24 cellular contexts compared by ENCODE assay signal in the genomic region with DNA sequence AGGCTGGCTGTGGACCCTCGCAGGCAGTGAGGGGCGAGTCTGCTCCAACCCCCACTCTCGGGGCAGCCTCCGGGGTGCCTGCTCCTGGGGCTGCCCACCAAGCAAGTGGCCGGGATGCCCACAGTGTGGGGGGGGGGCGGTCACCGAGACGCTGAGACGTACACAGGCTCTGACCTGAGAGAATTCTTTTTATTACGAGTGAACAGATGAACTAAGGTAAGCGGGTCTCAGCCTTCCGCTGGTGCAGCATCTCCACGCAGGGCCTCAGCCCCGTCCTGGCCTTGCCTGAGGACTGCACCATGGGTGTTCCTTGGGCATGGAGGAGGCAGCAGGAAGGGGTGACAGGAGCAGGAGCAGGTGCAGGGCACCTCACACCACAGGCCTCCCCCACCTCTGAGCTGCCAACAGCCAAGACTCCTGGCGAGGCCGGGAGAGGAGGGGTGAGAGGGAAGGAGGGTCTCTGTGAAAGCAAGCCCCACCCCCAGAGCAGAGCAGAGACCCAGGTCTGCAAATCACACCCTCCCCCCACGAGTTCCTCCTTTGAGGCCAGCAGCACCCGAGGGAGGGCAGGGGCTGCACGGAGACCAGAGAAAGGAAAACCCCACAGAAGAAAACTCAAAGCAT.
"Had no signal": no experiment of that assay in that cellular context is flagged by ENCODE, and none has a peak within 500 bp of the region (broad histone marks: within the 10 kb centered on the region; RNA-seq: fewer than 3 reads in every experiment).

No MANE protein-coding gene starts in this region.

- FAIRE-seq: astrocyte, RCC 7860 had no signal

- H3K4me3 Mint-ChIP-seq: activated B cell treated with CpG ODN at 0.5 μM for 24 hours; activated CD4-positive, alpha-beta memory T cell treated with anti-CD3 and anti-CD28 coated beads for 36 hours; activated CD4-positive, alpha-beta T cell treated with anti-CD3 and anti-CD28 coated beads, Interleukin-2, amount 10 ng/mL, durations not matched to agents 24 days and 14 days; activated naive CD8-positive, alpha-beta T cell treated with anti-CD3 and anti-CD28 coated beads, Interleukin-2, amount 50 U/mL, for 24 hours; activated T-cell treated with anti-CD3 and anti-CD28 coated beads, Interleukin-2, amount 50 U/mL, for 4 hours; brain; T-helper 17 cell had no signal

- H3K4me3 ChIP-seq: cardiac muscle cell had no signal

- H3K27ac ChIP-seq: cardiac muscle cell had no signal

- ATAC-seq: activated naive CD4-positive, alpha-beta T cell treated with anti-CD3 and anti-CD28 coated beads, Interleukin-2, amount 50 U/mL, for 72 hours; activated naive CD8-positive, alpha-beta T cell treated with anti-CD3 and anti-CD28 coated beads, Interleukin-2, amount 50 U/mL, for 24 hours; activated T-cell treated with anti-CD3 and anti-CD28 coated beads, Interleukin-2, amount 50 U/mL, for 4 hours; T-helper 17 cell had no signal

- H3K27me3 Mint-ChIP-seq: activated B cell treated with CpG ODN at 0.5 μM for 24 hours; activated CD4-positive, alpha-beta memory T cell treated with anti-CD3 and anti-CD28 coated beads for 36 hours; activated CD4-positive, alpha-beta T cell treated with anti-CD3 and anti-CD28 coated beads, Interleukin-2, amount 10 ng/mL, durations not matched to agents 24 days and 14 days; activated naive CD8-positive, alpha-beta T cell treated with anti-CD3 and anti-CD28 coated beads, Interleukin-2, amount 50 U/mL, for 24 hours; brain; T-helper 17 cell had no signal

- H3K27ac Mint-ChIP-seq: activated B cell treated with CpG ODN at 0.5 μM for 24 hours; activated CD4-positive, alpha-beta memory T cell treated with anti-CD3 and anti-CD28 coated beads for 36 hours; activated CD4-positive, alpha-beta T cell treated with anti-CD3 and anti-CD28 coated beads, Interleukin-2, amount 10 ng/mL, durations not matched to agents 24 days and 14 days; activated naive CD4-positive, alpha-beta T cell treated with anti-CD3 and anti-CD28 coated beads, Interleukin-2, amount 50 U/mL, for 72 hours; activated naive CD8-positive, alpha-beta T cell treated with anti-CD3 and anti-CD28 coated beads, Interleukin-2, amount 50 U/mL, for 24 hours; T-helper 17 cell had no signal

- H3K27me3 ChIP-seq: cardiac muscle cell had no signal

- H3K4me1 Mint-ChIP-seq: activated B cell treated with CpG ODN at 0.5 μM for 24 hours; activated CD4-positive, alpha-beta T cell treated with anti-CD3 and anti-CD28 coated beads, Interleukin-2, amount 10 ng/mL, durations not matched to agents 24 days and 14 days; activated naive CD8-positive, alpha-beta T cell treated with anti-CD3 and anti-CD28 coated beads, Interleukin-2, amount 50 U/mL, for 24 hours had no signal

- H3K9me3 Mint-ChIP-seq: activated B cell treated with CpG ODN at 0.5 μM for 24 hours; activated CD4-positive, alpha-beta memory T cell treated with anti-CD3 and anti-CD28 coated beads for 36 hours; activated CD4-positive, alpha-beta T cell treated with anti-CD3 and anti-CD28 coated beads, Interleukin-2, amount 10 ng/mL, durations not matched to agents 24 days and 14 days; activated naive CD4-positive, alpha-beta T cell treated with anti-CD3 and anti-CD28 coated beads, Interleukin-2, amount 50 U/mL, for 72 hours; activated naive CD8-positive, alpha-beta T cell treated with anti-CD3 and anti-CD28 coated beads, Interleukin-2, amount 50 U/mL, for 24 hours; activated T-cell treated with anti-CD3 and anti-CD28 coated beads, Interleukin-2, amount 50 U/mL, for 4 hours; brain had no signal

- DNase-seq: activated B cell treated with CpG ODN at 0.5 μM for 24 hours; activated CD4-positive, alpha-beta memory T cell treated with anti-CD3 and anti-CD28 coated beads for 36 hours; activated CD4-positive, alpha-beta T cell treated with anti-CD3 and anti-CD28 coated beads for 1 hour; activated CD4-positive, alpha-beta T cell treated with anti-CD3 and anti-CD28 coated beads, Interleukin-2, amount 10 ng/mL, durations not matched to agents 24 days and 14 days; activated CD8-positive, alpha-beta memory T cell treated with anti-CD3 and anti-CD28 coated beads for 24 hours; activated effector memory CD4-positive, alpha-beta T cell treated with anti-CD3 and anti-CD28 coated beads, Interleukin-2, amount 50 U/mL, for 16 hours; activated naive CD4-positive, alpha-beta T cell treated with Interleukin-2 at 50 U/mL for 16 hours; activated naive CD8-positive, alpha-beta T cell treated with anti-CD3 and anti-CD28 coated beads, Interleukin-2, amount 50 U/mL, for 24 hours; activated T-cell treated with anti-CD3 and anti-CD28 coated beads, Interleukin-2, amount 50 U/mL, for 4 hours; amniotic stem cell; MM.1S; NCI-H1105; NCI-H1436; NCI-H187; NCI-H2081; NCI-H524; SIG-M5; T-helper 17 cell; T-helper 9 cell had no signal

- H3K36me3 ChIP-seq: cardiac muscle cell had no signal

- H3K36me3 Mint-ChIP-seq: activated CD4-positive, alpha-beta memory T cell treated with anti-CD3 and anti-CD28 coated beads for 36 hours; activated naive CD4-positive, alpha-beta T cell treated with anti-CD3 and anti-CD28 coated beads, Interleukin-2, amount 50 U/mL, for 72 hours had no signal
